In the genomic region with DNA sequence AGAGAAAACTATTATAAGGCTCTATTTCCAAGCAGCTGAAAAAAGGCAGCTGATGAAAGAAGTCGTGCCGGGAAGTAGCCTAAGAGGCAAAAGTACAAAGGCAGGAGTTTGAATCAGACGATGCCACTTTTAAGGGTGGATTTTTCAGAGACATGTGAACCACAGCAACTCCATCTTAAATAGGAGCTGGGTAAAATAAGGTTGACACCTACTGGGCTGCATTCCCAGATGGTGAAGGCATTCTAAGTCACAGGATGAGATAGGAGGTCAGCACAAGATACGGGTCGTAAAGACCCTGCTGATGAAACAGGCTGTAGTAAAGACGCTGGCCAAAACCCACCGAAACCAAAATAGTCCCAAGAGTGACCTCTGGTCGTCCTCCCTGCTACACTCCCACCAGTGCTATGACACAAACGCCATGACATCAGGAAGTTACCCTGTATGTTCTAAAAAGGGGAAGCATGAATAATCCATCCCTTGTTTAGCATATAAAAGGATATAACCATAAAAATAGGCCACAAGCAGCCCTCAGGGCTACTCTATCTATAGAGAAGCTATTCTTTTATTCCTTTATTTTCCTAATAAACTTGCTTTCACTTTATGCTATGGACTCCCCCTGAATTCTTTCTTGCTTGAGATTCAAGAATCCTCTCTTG, we compare ENCODE assay signal across 19 cellular contexts.
"Had no signal": no experiment of that assay in that cellular context is flagged by ENCODE, and none has a peak within 500 bp of the region (broad histone marks: within the 10 kb centered on the region; RNA-seq: fewer than 3 reads in every experiment).

No MANE protein-coding gene starts in this region.

- H3K9me3 Mint-ChIP-seq: activated CD8-positive, alpha-beta T cell treated with anti-CD3 and anti-CD28 coated beads for 36 hours; activated naive CD4-positive, alpha-beta T cell treated with anti-CD3 and anti-CD28 coated beads for 36 hours; activated T-cell treated with anti-CD3 and anti-CD28 coated beads, Interleukin-2, amount 50 U/mL, for 4 hours; mesothelial cell of epicardium; nephron progenitor cell; stimulated activated memory B cell treated with anti-CD40 and anti-IgM and Interleukin-4, amounts not matched to agents 10 μg/mL and 1 μg/mL and 100 μg/mL, for 72 hours had no signal

- H3K27me3 Mint-ChIP-seq: activated CD4-positive, alpha-beta T cell treated with anti-CD3 and anti-CD28 coated beads, Interleukin-2, amount 10 ng/mL, durations not matched to agents 24 days and 14 days; activated CD8-positive, alpha-beta T cell treated with anti-CD3 and anti-CD28 coated beads for 36 hours; stimulated activated memory B cell treated with anti-CD40 and anti-IgM and Interleukin-4, amounts not matched to agents 10 μg/mL and 1 μg/mL and 100 μg/mL, for 72 hours had no signal

- H3K4me3 Mint-ChIP-seq: activated CD4-positive, alpha-beta T cell treated with anti-CD3 and anti-CD28 coated beads, Interleukin-2, amount 10 ng/mL, durations not matched to agents 24 days and 14 days; activated CD8-positive, alpha-beta T cell treated with anti-CD3 and anti-CD28 coated beads for 36 hours; activated naive CD4-positive, alpha-beta T cell treated with anti-CD3 and anti-CD28 coated beads for 36 hours; activated T-cell treated with anti-CD3 and anti-CD28 coated beads, Interleukin-2, amount 50 U/mL, for 4 hours; brain; mesothelial cell of epicardium; nephron progenitor cell; stimulated activated memory B cell treated with anti-CD40 and anti-IgM and Interleukin-4, amounts not matched to agents 10 μg/mL and 1 μg/mL and 100 μg/mL, for 72 hours had no signal

- H3K4me1 Mint-ChIP-seq: mesothelial cell of epicardium; nephron progenitor cell; stimulated activated memory B cell treated with anti-CD40 and anti-IgM and Interleukin-4, amounts not matched to agents 10 μg/mL and 1 μg/mL and 100 μg/mL, for 72 hours had no signal

- ATAC-seq: activated CD8-positive, alpha-beta T cell treated with anti-CD3 and anti-CD28 coated beads for 36 hours; activated T-cell treated with anti-CD3 and anti-CD28 coated beads, Interleukin-2, amount 50 U/mL, for 4 hours; foreskin keratinocyte; left lobe of liver; stimulated activated memory B cell treated with anti-CD40 and anti-IgM and Interleukin-4, amounts not matched to agents 10 μg/mL and 1 μg/mL and 100 μg/mL, for 72 hours had no signal

- DNase-seq: activated CD4-positive, alpha-beta T cell treated with anti-CD3 and anti-CD28 coated beads, Interleukin-2, amount 10 ng/mL, durations not matched to agents 24 days and 14 days; activated CD8-positive, alpha-beta T cell treated with anti-CD3 and anti-CD28 coated beads for 36 hours; activated naive CD4-positive, alpha-beta T cell treated with anti-CD3 and anti-CD28 coated beads for 36 hours; activated T-cell treated with anti-CD3 and anti-CD28 coated beads, Interleukin-2, amount 50 U/mL, for 4 hours; anterior cingulate cortex; caudate nucleus; foreskin keratinocyte; head of caudate nucleus; kidney; nephron progenitor cell; occipital lobe; posterior cingulate gyrus; spleen; stimulated activated CD4-positive, alpha-beta T cell treated with anti-CD3 and anti-CD28 coated beads, Interleukin-4, amount 100 ng/mL, for 4 hours; upper lobe of left lung had no signal

- H3K36me3 Mint-ChIP-seq: brain; mesothelial cell of epicardium; stimulated activated memory B cell treated with anti-CD40 and anti-IgM and Interleukin-4, amounts not matched to agents 10 μg/mL and 1 μg/mL and 100 μg/mL, for 72 hours had no signal

- H3K27ac Mint-ChIP-seq: activated CD4-positive, alpha-beta T cell treated with anti-CD3 and anti-CD28 coated beads, Interleukin-2, amount 10 ng/mL, durations not matched to agents 24 days and 14 days; activated CD8-positive, alpha-beta T cell treated with anti-CD3 and anti-CD28 coated beads for 36 hours; activated naive CD4-positive, alpha-beta T cell treated with anti-CD3 and anti-CD28 coated beads for 36 hours; brain; mesothelial cell of epicardium; nephron progenitor cell; stimulated activated memory B cell treated with anti-CD40 and anti-IgM and Interleukin-4, amounts not matched to agents 10 μg/mL and 1 μg/mL and 100 μg/mL, for 72 hours had no signal
